Comparison of ENCODE assay signal across 21 cellular contexts in genomic region chr10:16887565-16887964, GRCh38.
DNase-seq lines count a peak whose midpoint lies in the region; ATAC-seq and TF ChIP-seq lines count a peak whose summit lies in the region.
"Had no signal": no experiment of that assay in that cellular context is flagged by ENCODE, and none has a peak within 500 bp of the region (broad histone marks: within the 10 kb centered on the region; RNA-seq: fewer than 3 reads in every experiment).

No MANE protein-coding gene starts in this region.

- in situ Hi-C loops in astrocyte of the spinal cord (cut with HindIII; ENCODE audit: low sequenced_read_pairs) = no loop called here

- peaks cover 15% of the 10 kb centered on the region for H3K4me1 ChIP-seq in ACC112 (ENCODE audit: control insufficient read depth, insufficient read depth, low read length, unreplicated experiment)

- no peaks in the 10 kb centered on the region for H3K9me3 Mint-ChIP-seq in HFFc6
- no peaks in the 10 kb centered on the region for H3K9me3 Mint-ChIP-seq in activated CD8-positive, alpha-beta T cell treated with anti-CD3 and anti-CD28 coated beads for 36 hours
- H3K9me3 Mint-ChIP-seq: stimulated activated memory B cell treated with anti-CD40 and anti-IgM and Interleukin-4, amounts not matched to agents 10 μg/mL and 1 μg/mL and 100 μg/mL, for 72 hours; T-helper 2 cell treated with Interferon-gamma antibody and Interleukin-4, amounts not matched to agents 5 μg/mL and 100 μg/mL, for 36 hours had no signal

- no peak overlapping the region for H3K4me3 Mint-ChIP-seq in HFFc6
- H3K4me3 Mint-ChIP-seq in activated CD8-positive, alpha-beta T cell treated with anti-CD3 and anti-CD28 coated beads for 36 hours = no peak overlapping the region
- H3K4me3 Mint-ChIP-seq: neural crest cell; stimulated activated memory B cell treated with anti-CD40 and anti-IgM and Interleukin-4, amounts not matched to agents 10 μg/mL and 1 μg/mL and 100 μg/mL, for 72 hours; T-helper 2 cell treated with Interferon-gamma antibody and Interleukin-4, amounts not matched to agents 5 μg/mL and 100 μg/mL, for 36 hours had no signal

- no peaks in the 10 kb centered on the region for H3K27me3 Mint-ChIP-seq in HFFc6 (ENCODE audit: insufficient read depth)
- no peaks in the 10 kb centered on the region for H3K27me3 Mint-ChIP-seq in activated CD8-positive, alpha-beta T cell treated with anti-CD3 and anti-CD28 coated beads for 36 hours

- peaks cover 4% of the 10 kb centered on the region for H3K36me3 Mint-ChIP-seq in HFFc6 (ENCODE audit: low read depth)
- no peaks in the 10 kb centered on the region for H3K36me3 Mint-ChIP-seq in activated CD8-positive, alpha-beta T cell treated with anti-CD3 and anti-CD28 coated beads for 36 hours (ENCODE audit: low read depth)
- H3K36me3 Mint-ChIP-seq: stimulated activated memory B cell treated with anti-CD40 and anti-IgM and Interleukin-4, amounts not matched to agents 10 μg/mL and 1 μg/mL and 100 μg/mL, for 72 hours had no signal

- peak; percentile 93 for DNase-seq in HFFc6
- DNase-seq in astrocyte of the spinal cord (ENCODE audit: low read depth, low spot score) = peak; percentile 62
- DNase-seq in fibroblast of villous mesenchyme (ENCODE audit: low read depth) = peak; percentile 71
- no peak for DNase-seq in NCI-H146 (lab: John Stamatoyannopoulos, UW)
- DNase-seq in HuH-7 (ENCODE audit: low spot score) = no peak
- no peak for DNase-seq in activated CD8-positive, alpha-beta T cell treated with anti-CD3 and anti-CD28 coated beads for 36 hours
- DNase-seq: activated CD4-positive, alpha-beta T cell treated with anti-CD3 and anti-CD28 coated beads for 4 hours; activated T-cell treated with anti-CD3 and anti-CD28 coated beads, Interleukin-2, amount 50 U/mL, for 1 hour; dorsolateral prefrontal cortex; Kasumi-1; lower lobe of right lung; NCI-H1930; NCI-H774 had no signal

- CTCF ChIA-PET in activated CD8-positive, alpha-beta T cell treated with anti-CD3 and anti-CD28 coated beads for 36 hours (lab: Charles Lee) = no interaction called here

- no peak for ATAC-seq in GM18861 (IDR thresholded peaks at IDR 0.05; ENCODE audit: unreplicated experiment)
- ATAC-seq in activated CD8-positive, alpha-beta T cell treated with anti-CD3 and anti-CD28 coated beads for 36 hours = no peak
- ATAC-seq: foreskin keratinocyte; lower lobe of right lung; Right ventricle myocardium inferior; sciatic nerve; stimulated activated memory B cell treated with anti-CD40 and anti-IgM and Interleukin-4, amounts not matched to agents 10 μg/mL and 1 μg/mL and 100 μg/mL, for 72 hours had no signal

- POLR2A ChIA-PET in activated CD8-positive, alpha-beta T cell treated with anti-CD3 and anti-CD28 coated beads for 36 hours (lab: Charles Lee) = interaction anchor here (0.6 kb wide), 1 partner anchor 41 kb away, joined by 3 read pairs; no protein-coding TSS in a partner anchor

- H3K4me1 Mint-ChIP-seq in HFFc6 (ENCODE audit: low read depth) = peaks cover 54% of the 10 kb centered on the region
- H3K4me1 Mint-ChIP-seq in activated CD8-positive, alpha-beta T cell treated with anti-CD3 and anti-CD28 coated beads for 36 hours (ENCODE audit: low read depth) = peaks cover 10% of the 10 kb centered on the region

- H3K27ac ChIP-seq in ACC112 (ENCODE audit: low read depth, low read length) = peak overlapping the region; percentile 36; the same call in 1 of the 2 replicates
- H3K27ac ChIP-seq: dorsolateral prefrontal cortex, foreskin keratinocyte, lower lobe of right lung had no signal

- no peaks in the 10 kb centered on the region for H3K36me3 ChIP-seq in ACC112 (ENCODE audit: insufficient read depth, low read length)
- H3K36me3 ChIP-seq: lower lobe of right lung had no signal

- intact Hi-C loops in activated CD8-positive, alpha-beta T cell treated with anti-CD3 and anti-CD28 coated beads for 36 hours (cut with micrococcal nuclease) = no loop called here

- no peaks in the 10 kb centered on the region for H3K79me2 ChIP-seq in ACC112 (ENCODE audit: control insufficient read depth, insufficient read depth, low read length, unreplicated experiment)

- peak overlapping the region; percentile 3 for H2AFZ ChIP-seq in ACC112 (ENCODE audit: low read length, unreplicated experiment)

- no peaks in the 10 kb centered on the region for H3K27me3 ChIP-seq in ACC112 (ENCODE audit: insufficient read depth, low read length)
- H3K27me3 ChIP-seq: foreskin keratinocyte had no signal

- no peak for TF ChIP-seq CTCF in HFFc6 (IDR thresholded peaks at IDR 0.05)
- TF ChIP-seq CTCF in astrocyte of the spinal cord (IDR thresholded peaks at IDR 0.05; ENCODE audit: low read depth, low read length) = no peak
- TF ChIP-seq CTCF in fibroblast of villous mesenchyme (IDR thresholded peaks at IDR 0.05; ENCODE audit: insufficient read depth, low read depth, low read length) = no peak
- no peak for TF ChIP-seq CTCF in activated CD8-positive, alpha-beta T cell treated with anti-CD3 and anti-CD28 coated beads for 36 hours (IDR thresholded peaks at IDR 0.05)

- H3K4me3 ChIP-seq in ACC112 (ENCODE audit: low read depth, low read length) (peak overlapping the region; percentile 38; the same call in 1 of the 2 replicates), astrocyte of the spinal cord (ENCODE audit: low read depth, low read length) (no peak overlapping the region), fibroblast of villous mesenchyme (ENCODE audit: low read depth, low read length) (no peak overlapping the region)
- H3K4me3 ChIP-seq: dorsolateral prefrontal cortex, lower lobe of right lung had no signal

- peak overlapping the region; percentile 2 for H3K27ac Mint-ChIP-seq in HFFc6
- H3K27ac Mint-ChIP-seq in activated CD8-positive, alpha-beta T cell treated with anti-CD3 and anti-CD28 coated beads for 36 hours = no peak overlapping the region
- H3K27ac Mint-ChIP-seq: stimulated activated memory B cell treated with anti-CD40 and anti-IgM and Interleukin-4, amounts not matched to agents 10 μg/mL and 1 μg/mL and 100 μg/mL, for 72 hours; T-helper 2 cell treated with Interferon-gamma antibody and Interleukin-4, amounts not matched to agents 5 μg/mL and 100 μg/mL, for 36 hours had no signal

Comparison
In these comparisons a context has a peak if more than half of its experiments do, and no peak if none do; other contexts are left out.
1. DNase-seq: peak in HFFc6 (single experiment), astrocyte of the spinal cord (single experiment) and fibroblast of villous mesenchyme (single experiment); none in NCI-H146 (single experiment), HuH-7 (single experiment) and activated CD8-positive, alpha-beta T cell treated with anti-CD3 and anti-CD28 coated beads for 36 hours (single experiment).